In the genomic region with DNA sequence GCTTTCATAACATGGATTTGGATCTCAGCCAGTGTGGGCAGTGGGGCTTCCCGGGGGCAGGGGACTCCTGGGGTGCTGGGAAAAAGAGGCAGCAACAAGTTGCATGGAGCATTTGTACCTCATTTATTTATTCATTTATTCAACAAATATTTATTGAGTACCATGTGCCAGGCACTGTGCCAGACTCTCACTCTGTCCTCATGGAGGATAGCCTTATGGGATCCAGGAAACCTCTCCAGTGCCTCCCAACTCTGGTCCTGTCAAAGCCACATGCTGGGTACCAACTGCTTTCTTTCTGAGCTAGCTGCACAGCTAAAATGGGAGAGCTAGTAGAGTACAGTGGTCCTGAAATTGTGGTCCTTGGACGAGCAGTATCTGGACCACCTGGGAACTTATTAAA, we compare ENCODE assay signal across 22 cellular contexts.
"Had no signal": no experiment of that assay in that cellular context is flagged by ENCODE, and none has a peak within 500 bp of the region (broad histone marks: within the 10 kb centered on the region; RNA-seq: fewer than 3 reads in every experiment).

No MANE protein-coding gene starts in this region.

- H3K9me3 ChIP-seq: thoracic aorta, vagina had no signal

- H3K27ac ChIP-seq: neural progenitor cell, spleen, thoracic aorta, vagina had no signal

- DNase-seq: activated CD4-positive, alpha-beta T cell treated with anti-CD3 and anti-CD28 coated beads for 4 hours; activated CD4-positive, alpha-beta T cell treated with anti-CD3 and anti-CD28 coated beads, Interleukin-2, amount 50 U/mL, for 48 hours; activated CD4-positive, CD25-positive, alpha-beta regulatory T cell; activated effector memory CD4-positive, alpha-beta T cell treated with Interleukin-2 at 50 U/mL for 16 hours; activated naive CD4-positive, alpha-beta T cell treated with anti-CD3 and anti-CD28 coated beads for 36 hours; activated naive CD8-positive, alpha-beta T cell treated with anti-CD3 and anti-CD28 coated beads, Interleukin-2, amount 10 ng/mL, durations not matched to agents 7 days and 5 days; activated T-cell treated with anti-CD3 and anti-CD28 coated beads, Interleukin-2, amount 50 U/mL, for 48 hours; amniotic stem cell; effector memory CD4-positive, alpha-beta T cell; foreskin melanocyte; glutamatergic neuron; hippocampal formation; left ventricle myocardium superior; mammary epithelial cell; naive thymus-derived CD8-positive, alpha-beta T cell; spleen; stimulated activated CD4-positive, alpha-beta T cell treated with anti-CD3 and anti-CD28 coated beads, Interleukin-4, amount 100 ng/mL, for 1 hour; stimulated activated naive CD4-positive, alpha-beta T cell; T1000 had no signal

- ATAC-seq: left ventricle myocardium superior; naive thymus-derived CD8-positive, alpha-beta T cell had no signal

- H3K4me3 ChIP-seq: neural progenitor cell, spleen, thoracic aorta, vagina had no signal

- H3K27me3 ChIP-seq: vagina had no signal

- H3K36me3 ChIP-seq: neural progenitor cell, spleen, thoracic aorta, vagina had no signal
